Comparison of ENCODE assay signal across 10 cellular contexts in genomic region chr22:18091916-18092526, GRCh38. TPM values are rescaled to one million over a fixed set of nuclear protein-coding genes. Genes with fewer than 3 reads are reported as not detected.
DNase-seq lines count a peak whose midpoint lies in the region; ATAC-seq and TF ChIP-seq lines count a peak whose summit lies in the region.
"Had no signal": no experiment of that assay in that cellular context is flagged by ENCODE, and none has a peak within 500 bp of the region (broad histone marks: within the 10 kb centered on the region; RNA-seq: fewer than 3 reads in every experiment).

No MANE protein-coding gene starts in this region.

- no peaks in the 10 kb centered on the region for H4K20me1 ChIP-seq in hepatocyte (ENCODE audit: insufficient read depth, poor library complexity, severe bottlenecking)

- H2AFZ ChIP-seq in hepatocyte, result no peak overlapping the region

- H3K36me3 Mint-ChIP-seq in stimulated activated naive B cell treated with anti-CD40 and anti-IgM and Interleukin-4, amounts not matched to agents 10 μg/mL and 1 μg/mL and 100 μg/mL, for 72 hours, result peaks cover 53 to 72% of the 10 kb centered on the region in 2 donors

- peaks cover 3% of the 10 kb centered on the region for H3K79me2 ChIP-seq in hepatocyte

- peak overlapping the region; percentile 90 for H3K27ac ChIP-seq in hepatocyte
- H3K27ac ChIP-seq: BLaER1 treated with 17β-estradiol and CSF1 and Interleukin-3, amounts not matched to agents 10 nM and 100 nM; SK-N-MC had no signal

- H3K4me2 ChIP-seq in hepatocyte, result peak overlapping the region; percentile 48
- H3K4me2 ChIP-seq: BLaER1 treated with 17β-estradiol and CSF1 and Interleukin-3, amounts not matched to agents 10 nM and 100 nM had no signal

- H3K4me3 ChIP-seq in adipocyte (ENCODE audit: low read length) (peak overlapping the region; percentile 68), hepatocyte (no peak overlapping the region)
- H3K4me3 ChIP-seq: BLaER1 treated with 17β-estradiol and CSF1 and Interleukin-3, amounts not matched to agents 10 nM and 100 nM; SK-N-MC had no signal

- peaks cover 0 to 3% of the 10 kb centered on the region in 2 donors for H3K9me3 Mint-ChIP-seq in stimulated activated naive B cell treated with anti-CD40 and anti-IgM and Interleukin-4, amounts not matched to agents 10 μg/mL and 1 μg/mL and 100 μg/mL, for 72 hours

- H3K27me3 ChIP-seq in adipocyte (replicated peaks; ENCODE audit: control insufficient read depth, insufficient read depth, low read length), result no peaks in the 10 kb centered on the region
- no peaks in the 10 kb centered on the region for H3K27me3 ChIP-seq in hepatocyte
- H3K27me3 ChIP-seq: BLaER1 treated with 17β-estradiol and CSF1 and Interleukin-3, amounts not matched to agents 10 nM and 100 nM had no signal

- in situ Hi-C loops in GM13977 (cut with MboI; ENCODE audit: low pct_unique_long_range_greater_than_20kb, low sequenced_read_pairs, unreplicated experiment), result no loop called here

- peaks cover 33% of the 10 kb centered on the region for H3K36me3 ChIP-seq in adipocyte (ENCODE audit: control insufficient read depth, insufficient read depth, low read length, severe bottlenecking)
- H3K36me3 ChIP-seq in hepatocyte (replicated peaks; ENCODE audit: insufficient read depth, low read depth), result no peaks in the 10 kb centered on the region

- H3K9me3 ChIP-seq in adipocyte (ENCODE audit: control insufficient read depth, low read length) (no peaks in the 10 kb centered on the region), hepatocyte (ENCODE audit: low read depth) (no peaks in the 10 kb centered on the region)

- no peak for ATAC-seq in stimulated activated naive B cell treated with anti-CD40 and anti-IgM and Interleukin-4, amounts not matched to agents 10 μg/mL and 1 μg/mL and 100 μg/mL, for 72 hours (replicated peaks)
- ATAC-seq in HG03196 (IDR thresholded peaks at IDR 0.05; ENCODE audit: unreplicated experiment), result no peak

- peak overlapping the region in 1 of 2 donors; percentile 70 for H3K4me3 Mint-ChIP-seq in stimulated activated naive B cell treated with anti-CD40 and anti-IgM and Interleukin-4, amounts not matched to agents 10 μg/mL and 1 μg/mL and 100 μg/mL, for 72 hours

- H3K27me3 Mint-ChIP-seq in stimulated activated naive B cell treated with anti-CD40 and anti-IgM and Interleukin-4, amounts not matched to agents 10 μg/mL and 1 μg/mL and 100 μg/mL, for 72 hours, result no peaks in the 10 kb centered on the region

- H3K9me2 ChIP-seq in hepatocyte (replicated peaks; ENCODE audit: insufficient read depth), result no peaks in the 10 kb centered on the region

- H3K27ac Mint-ChIP-seq in stimulated activated naive B cell treated with anti-CD40 and anti-IgM and Interleukin-4, amounts not matched to agents 10 μg/mL and 1 μg/mL and 100 μg/mL, for 72 hours, result peak overlapping the region; percentile 72

- DNase-seq in activated T-cell treated with anti-CD3 and anti-CD28 coated beads, Interleukin-2, amount 50 U/mL, for 1 hour, result peak; percentile 35
- DNase-seq in activated T-cell treated with anti-CD3 and anti-CD28 coated beads for 4 hours (no peak), adipocyte (ENCODE audit: low read depth) (no peak), hepatocyte (ENCODE audit: low spot score) (peak; percentile 71), GM13977 (ENCODE audit: low spot score) (no peak), NCI-H1417 treated with DMSO at 0.1 percent for 48 hours (lab: John Stamatoyannopoulos, UW) (no peak)
- no peak for DNase-seq in stimulated activated naive B cell treated with anti-CD40 and anti-IgM and Interleukin-4, amounts not matched to agents 10 μg/mL and 1 μg/mL and 100 μg/mL, for 72 hours

- H3K4me1 ChIP-seq in adipocyte (ENCODE audit: control insufficient read depth, insufficient read depth, low read length), result peaks cover 28% of the 10 kb centered on the region
- H3K4me1 ChIP-seq in hepatocyte (ENCODE audit: insufficient read depth), result peaks cover 6% of the 10 kb centered on the region

- peak overlapping the region; percentile 74 for H3K9ac ChIP-seq in adipocyte (ENCODE audit: low read length)
- H3K9ac ChIP-seq: BLaER1 treated with 17β-estradiol and CSF1 and Interleukin-3, amounts not matched to agents 10 nM and 100 nM had no signal

- WGBS in hepatocyte (ENCODE audit: low lambda C conversion rate, missing lambda C conversion rate), result 64% methylated on average over 22 of the region's 22 CpGs

- no peak for TF ChIP-seq CTCF in hepatocyte (IDR thresholded peaks at IDR 0.05; ENCODE audit: poor library complexity)
- TF ChIP-seq CTCF in GM13977 (IDR thresholded peaks at IDR 0.05; ENCODE audit: extremely low read depth, insufficient read depth, missing control alignments), result no peak

- peaks cover 29 to 43% of the 10 kb centered on the region in 2 donors for H3K4me1 Mint-ChIP-seq in stimulated activated naive B cell treated with anti-CD40 and anti-IgM and Interleukin-4, amounts not matched to agents 10 μg/mL and 1 μg/mL and 100 μg/mL, for 72 hours

RNA-seq across cellular contexts. Expression of gene PEX26, which starts 14.2 kb away (rescaled TPM):
- total RNA-seq in hepatocyte, result 27.6 and 30.9 TPM in 2 replicates
- polyA plus RNA-seq in hepatocyte, result 3.7 and 5.4 TPM in 2 replicates

RNA-seq across cellular contexts. Expression of gene TUBA8, which starts 18.6 kb away (rescaled TPM):
- 1.5 TPM in 1 of 2 replicates, not detected in the other for total RNA-seq in hepatocyte
- polyA plus RNA-seq in hepatocyte, result 0.33 and 0.46 TPM in 2 replicates

RNA-seq across cellular contexts. Expression of gene USP18, which starts 57.9 kb away (rescaled TPM):
- 3.4 and 5.1 TPM in 2 replicates for total RNA-seq in hepatocyte
- polyA plus RNA-seq in hepatocyte, result 3.6 and 6.3 TPM in 2 replicates

Comparison
In these comparisons a context has a peak if more than half of its experiments do, and no peak if none do; other contexts are left out.
1. DNase-seq: peak in activated T-cell treated with anti-CD3 and anti-CD28 coated beads, Interleukin-2, amount 50 U/mL, for 1 hour (single experiment) and hepatocyte (single experiment); none in activated T-cell treated with anti-CD3 and anti-CD28 coated beads for 4 hours (single experiment), adipocyte (single experiment), stimulated activated naive B cell treated with anti-CD40 and anti-IgM and Interleukin-4, amounts not matched to agents 10 μg/mL and 1 μg/mL and 100 μg/mL, for 72 hours (single experiment), GM13977 (single experiment) and NCI-H1417 treated with DMSO at 0.1 percent for 48 hours (single experiment).